ENCODE assay signal across 1 cellular context in the genomic region with DNA sequence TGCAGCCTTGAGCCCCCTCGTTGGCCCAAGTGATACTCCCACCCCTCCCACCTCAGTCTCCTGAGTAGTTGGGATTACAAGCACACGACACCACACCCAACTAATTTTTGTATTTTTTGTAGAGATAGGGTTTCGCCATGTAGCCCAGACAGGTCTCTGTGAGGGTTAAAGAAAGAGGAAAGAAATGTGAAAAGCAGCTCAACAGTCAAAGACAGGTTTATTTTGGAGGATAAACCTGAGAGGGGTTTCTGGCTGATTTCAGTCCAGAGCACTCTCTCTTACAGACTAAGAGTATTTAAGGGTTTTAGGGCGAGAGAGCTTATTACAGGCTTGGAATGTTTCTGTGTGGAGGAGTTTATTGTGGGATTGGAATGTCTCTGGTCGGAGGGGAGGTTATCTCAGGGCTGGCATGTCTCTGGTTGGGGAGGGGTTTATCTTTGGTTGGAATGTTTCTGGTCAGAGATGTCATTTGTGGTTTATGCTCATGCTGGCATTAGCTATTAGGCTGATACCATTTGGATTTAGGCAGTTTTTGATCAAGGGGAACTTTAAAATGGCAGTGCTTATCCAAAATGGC.
TF ChIP-seq lines count a peak whose summit lies in the region.

No MANE protein-coding gene starts in this region.

TF ChIP-seq in K562, 482 proteins besides CTCF, POLR2A, EP300 and RAD21:
- TF ChIP-seq HLTF (IDR thresholded peaks at IDR 0.05) (peak; percentile 85), TRIM24 (IDR thresholded peaks at IDR 0.05) (peak in 1 of 2 experiments; percentile 47; a peak in 1 of 4 replicates), TRIM28 (IDR thresholded peaks at IDR 0.05) (peak; percentile 68), CBX5 (IDR thresholded peaks at IDR 0.05; ENCODE audit: borderline replicate concordance, low read depth) (peak; percentile 40; the same call in 1 of the 2 replicates)
- TF ChIP-seq, protein P1, sequence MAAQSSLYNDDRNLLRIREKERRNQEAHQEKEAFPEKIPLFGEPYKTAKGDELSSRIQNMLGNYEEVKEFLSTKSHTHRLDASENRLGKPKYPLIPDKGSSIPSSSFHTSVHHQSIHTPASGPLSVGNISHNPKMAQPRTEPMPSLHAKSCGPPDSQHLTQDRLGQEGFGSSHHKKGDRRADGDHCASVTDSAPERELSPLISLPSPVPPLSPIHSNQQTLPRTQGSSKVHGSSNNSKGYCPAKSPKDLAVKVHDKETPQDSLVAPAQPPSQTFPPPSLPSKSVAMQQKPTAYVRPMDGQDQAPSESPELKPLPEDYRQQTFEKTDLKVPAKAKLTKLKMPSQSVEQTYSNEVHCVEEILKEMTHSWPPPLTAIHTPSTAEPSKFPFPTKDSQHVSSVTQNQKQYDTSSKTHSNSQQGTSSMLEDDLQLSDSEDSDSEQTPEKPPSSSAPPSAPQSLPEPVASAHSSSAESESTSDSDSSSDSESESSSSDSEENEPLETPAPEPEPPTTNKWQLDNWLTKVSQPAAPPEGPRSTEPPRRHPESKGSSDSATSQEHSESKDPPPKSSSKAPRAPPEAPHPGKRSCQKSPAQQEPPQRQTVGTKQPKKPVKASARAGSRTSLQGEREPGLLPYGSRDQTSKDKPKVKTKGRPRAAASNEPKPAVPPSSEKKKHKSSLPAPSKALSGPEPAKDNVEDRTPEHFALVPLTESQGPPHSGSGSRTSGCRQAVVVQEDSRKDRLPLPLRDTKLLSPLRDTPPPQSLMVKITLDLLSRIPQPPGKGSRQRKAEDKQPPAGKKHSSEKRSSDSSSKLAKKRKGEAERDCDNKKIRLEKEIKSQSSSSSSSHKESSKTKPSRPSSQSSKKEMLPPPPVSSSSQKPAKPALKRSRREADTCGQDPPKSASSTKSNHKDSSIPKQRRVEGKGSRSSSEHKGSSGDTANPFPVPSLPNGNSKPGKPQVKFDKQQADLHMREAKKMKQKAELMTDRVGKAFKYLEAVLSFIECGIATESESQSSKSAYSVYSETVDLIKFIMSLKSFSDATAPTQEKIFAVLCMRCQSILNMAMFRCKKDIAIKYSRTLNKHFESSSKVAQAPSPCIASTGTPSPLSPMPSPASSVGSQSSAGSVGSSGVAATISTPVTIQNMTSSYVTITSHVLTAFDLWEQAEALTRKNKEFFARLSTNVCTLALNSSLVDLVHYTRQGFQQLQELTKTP (IDR thresholded peaks at IDR 0.05; ENCODE audit: low read depth in 1 of 2, partially characterized antibody in 2 of 2), result no peak
TF ChIP-seq in K562: peak in this region for 4.
